1 cellular context compared by ENCODE assay signal in the genomic region with DNA sequence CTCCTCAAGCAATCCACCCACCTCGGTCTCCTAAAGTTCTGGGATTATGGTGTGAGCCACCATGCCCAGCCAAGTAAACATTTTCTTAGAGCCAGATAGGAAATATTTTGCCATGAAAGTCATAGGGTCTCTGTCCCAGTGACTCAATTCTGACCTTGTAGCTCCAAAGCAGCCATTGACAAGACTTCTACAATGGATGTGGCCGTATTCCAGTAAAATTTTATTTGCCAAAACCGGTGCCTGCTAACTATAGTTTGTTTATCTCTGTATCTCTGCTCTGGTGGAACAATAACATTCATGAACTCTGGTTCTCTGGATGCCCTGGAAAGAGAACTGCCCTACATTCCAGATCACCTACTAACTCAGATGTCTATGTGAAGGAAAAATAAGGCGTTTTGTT.
TF ChIP-seq lines count a peak whose summit lies in the region.

No MANE protein-coding gene starts in this region.

TF ChIP-seq in GM23338, 12 proteins besides CTCF, POLR2A, EP300 and RAD21 (continued from another document):
- no peak for TF ChIP-seq ZNF462 (CRISPR knock-in tag; IDR thresholded peaks at IDR 0.05)
- TF ChIP-seq REST (IDR thresholded peaks at IDR 0.05; ENCODE audit: unreplicated experiment): no peak
- TF ChIP-seq STAT1 (IDR thresholded peaks at IDR 0.05; ENCODE audit: unreplicated experiment): no peak
- TF ChIP-seq EZH2 (IDR thresholded peaks at IDR 0.05; ENCODE audit: low read depth, unreplicated experiment): no peak
- TF ChIP-seq JUNB (IDR thresholded peaks at IDR 0.05; ENCODE audit: unreplicated experiment): no peak
- TF ChIP-seq CREB1 (CRISPR knock-in tag; IDR thresholded peaks at IDR 0.05; ENCODE audit: low read depth): no peak
- TF ChIP-seq ZNF114 (CRISPR knock-in tag; IDR thresholded peaks at IDR 0.05): no peak
- no peak for TF ChIP-seq NANOG (IDR thresholded peaks at IDR 0.05; ENCODE audit: borderline replicate concordance)
